9 cellular contexts compared by ENCODE assay signal in genomic region chr20:49283176-49283702, GRCh38. TPM values are rescaled to one million over a fixed set of nuclear protein-coding genes. Genes with fewer than 3 reads are reported as not detected.
A peak's percentile ranks its signal among the peaks of the same experiment; 100 is the strongest.
DNase-seq lines count a peak whose midpoint lies in the region; ATAC-seq, FAIRE-seq and TF ChIP-seq lines count a peak whose summit lies in the region.
"Had no signal": no experiment of that assay in that cellular context is flagged by ENCODE, and none has a peak within 500 bp of the region (broad histone marks: within the 10 kb centered on the region; RNA-seq: fewer than 3 reads in every experiment).

No MANE protein-coding gene starts in this region.

- H3K9me3 ChIP-seq in CD8-positive, alpha-beta T cell (ENCODE audit: low read length), result peaks cover 59% of the 10 kb centered on the region
- H3K9me3 ChIP-seq in IMR-90 (ENCODE audit: control insufficient read depth, insufficient read depth, low read length) (peaks cover 27% of the 10 kb centered on the region), muscle layer of duodenum (ENCODE audit: control insufficient read depth in 1 of 2, low read length in 2 of 2) (peaks cover 27 to 44% of the 10 kb centered on the region in 2 donors), kidney (ENCODE audit: control insufficient read depth in 1 of 2, low read length in 2 of 2) (peaks cover 26 to 51% of the 10 kb centered on the region in 2 donors)

- no peak overlapping the region for H2BK20ac ChIP-seq in IMR-90 (ENCODE audit: low read depth, low read length)

- dilution Hi-C loops in IMR-90 (cut with HindIII; ENCODE audit: low sequenced_read_pairs, unreplicated experiment), result no loop called here

- H4K8ac ChIP-seq in IMR-90 (ENCODE audit: low read depth in 2 of 2, low read length in 2 of 2), result no peak overlapping the region

- peaks cover 98% of the 10 kb centered on the region for H4K20me1 ChIP-seq in IMR-90 (ENCODE audit: insufficient read depth, low read length)

- peak overlapping the region; percentile 80 for H3K27ac Mint-ChIP-seq in CD8-positive, alpha-beta T cell

- H2BK120ac ChIP-seq in IMR-90 (ENCODE audit: low read depth, low read length), result no peak overlapping the region

- TF ChIP-seq POLR2A in IMR-90 (IDR thresholded peaks at IDR 0.05; ENCODE audit: low read depth, low read length), result no peak

- H2AFZ ChIP-seq in IMR-90 (replicated peaks; ENCODE audit: low read length, poor library complexity), result no peak overlapping the region

- no peak overlapping the region for H3K27ac ChIP-seq in CD8-positive, alpha-beta T cell (ENCODE audit: low read depth, low read length)
- no peak overlapping the region for H3K27ac ChIP-seq in IMR-90 (ENCODE audit: insufficient read depth, low read length)
- H3K27ac ChIP-seq in muscle layer of duodenum (ENCODE audit: low read length), result no peak overlapping the region
- no peak overlapping the region for H3K27ac ChIP-seq in kidney (ENCODE audit: low read depth in 2 of 2, low read length in 2 of 2)

- no peak overlapping the region for H3K4ac ChIP-seq in IMR-90 (ENCODE audit: low read depth, low read length)

- in situ Hi-C loops in IMR-90 (cut with MboI; ENCODE audit: low sequenced_read_pairs), result no loop called here
- in situ Hi-C loops in astrocyte of the spinal cord (cut with HindIII; ENCODE audit: low sequenced_read_pairs), result no loop called here

- peaks cover 8% of the 10 kb centered on the region for H3K9me1 ChIP-seq in IMR-90 (ENCODE audit: insufficient read depth, low read length)

- H3K4me3 Mint-ChIP-seq in CD8-positive, alpha-beta T cell, result peak overlapping the region; percentile 24

- no peak overlapping the region for H3K14ac ChIP-seq in IMR-90 (replicated peaks; ENCODE audit: low read depth, low read length)

- H3K4me3 ChIP-seq in CD8-positive, alpha-beta T cell (ENCODE audit: low read depth, low read length), result no peak overlapping the region
- H3K4me3 ChIP-seq in IMR-90 (ENCODE audit: insufficient read depth, low read depth, low read length) (no peak overlapping the region), astrocyte of the spinal cord (ENCODE audit: low read depth, low read length) (peak overlapping the region; percentile 97), muscle layer of duodenum (ENCODE audit: low read depth in 1 of 2, low read length in 2 of 2) (peak overlapping the region; percentile 24 to 97), kidney (ENCODE audit: low read length in 2 of 2) (no peak overlapping the region)

- no peak overlapping the region for H3K23ac ChIP-seq in IMR-90 (ENCODE audit: low read depth, low read length)

- no peak overlapping the region for H4K5ac ChIP-seq in IMR-90 (ENCODE audit: low read depth, low read length)

- H3K9ac ChIP-seq in IMR-90 (ENCODE audit: low read depth, low read length) (no peak overlapping the region), kidney (ENCODE audit: low read length in 2 of 2) (no peak overlapping the region)

- H3K27me3 Mint-ChIP-seq in CD8-positive, alpha-beta T cell (ENCODE audit: low read depth), result no peaks in the 10 kb centered on the region

- intact Hi-C loops in CD8-positive, alpha-beta T cell (cut with DNase I, micrococcal nuclease), result no loop called here
- intact Hi-C loops in IMR-90 (cut with micrococcal nuclease) (no loop called here), kidney (cut with DNase I) (no loop called here)

- H3K27me3 ChIP-seq in CD8-positive, alpha-beta T cell (ENCODE audit: insufficient read depth, low read length), result no peaks in the 10 kb centered on the region
- H3K27me3 ChIP-seq in IMR-90 (ENCODE audit: control insufficient read depth, insufficient read depth, low read length) (no peaks in the 10 kb centered on the region), muscle layer of duodenum (ENCODE audit: low read depth, low read length) (no peaks in the 10 kb centered on the region)

- ATAC-seq in CD8-positive, alpha-beta T cell, result no peak
- no peak for ATAC-seq in IMR-90 (ENCODE audit: low read depth)
- ATAC-seq in HG03045 (IDR thresholded peaks at IDR 0.05; ENCODE audit: unreplicated experiment), result no peak
- no peak for ATAC-seq in HG03457 (IDR thresholded peaks at IDR 0.05; ENCODE audit: unreplicated experiment)

- H2AK9ac ChIP-seq in IMR-90 (replicated peaks; ENCODE audit: low read depth, low read length, poor library complexity), result no peak overlapping the region

- peaks cover 62% of the 10 kb centered on the region for H3K4me1 Mint-ChIP-seq in CD8-positive, alpha-beta T cell (ENCODE audit: low read depth)

- H3K18ac ChIP-seq in IMR-90 (ENCODE audit: low read depth, low read length), result no peak overlapping the region

- H2BK15ac ChIP-seq in IMR-90 (ENCODE audit: low read depth, low read length), result no peak overlapping the region

- POLR2A ChIA-PET in CD8-positive, alpha-beta T cell (lab: Charles Lee), result interaction anchor here (0.8 to 4.4 kb wide), 4 partner anchors 8 to 94 kb away, joined by 3 to 35 read pairs (median 5); no protein-coding TSS in a partner anchor
- POLR2A ChIA-PET in IMR-90 (lab: Charles Lee; ENCODE audit: unreplicated experiment), result no interaction called here

- H3K36me3 Mint-ChIP-seq in CD8-positive, alpha-beta T cell, result peaks cover 100% of the 10 kb centered on the region

- WGBS in IMR-90 (ENCODE audit: extremely low coverage in 2 of 2, insufficient read length in 1 of 2), 2 experiments, result 95% methylated on average over 3 of the region's 9 CpGs; no CpG with 5 or more reads in 1 of the 2 experiments

- CTCF ChIA-PET in CD8-positive, alpha-beta T cell (lab: Charles Lee), result interaction anchor here (1.2 to 2.4 kb wide), 2 partner anchors 8 to 40 kb away, joined by 3 to 10 read pairs; no protein-coding TSS in a partner anchor
- CTCF ChIA-PET in IMR-90 (lab: Yijun Ruan, JAX), result interaction anchor here (1.0 kb wide), 1 partner anchor 38 kb away, joined by 3 read pairs; no protein-coding TSS in a partner anchor

- H3K4me2 ChIP-seq in IMR-90 (ENCODE audit: low read depth, low read length), result peak overlapping the region; percentile 55; the same call in 1 of the 2 replicates

- no peak overlapping the region for H3K56ac ChIP-seq in IMR-90 (ENCODE audit: extremely low read depth, insufficient read depth, low read length)

- TF ChIP-seq RAD21 in IMR-90 (IDR thresholded peaks at IDR 0.05; ENCODE audit: low read length), result no peak

- H3K79me1 ChIP-seq in IMR-90 (ENCODE audit: low read depth in 1 of 2, low read length in 2 of 2), result peaks cover 35 to 85% of the 10 kb centered on the region in 2 experiments

- peaks cover 70% of the 10 kb centered on the region for H3K9me3 Mint-ChIP-seq in CD8-positive, alpha-beta T cell

- DNase-seq in CD8-positive, alpha-beta T cell, result no peak
- no peak for DNase-seq in IMR-90
- DNase-seq in astrocyte of the spinal cord (ENCODE audit: low read depth, low spot score), result no peak
- DNase-seq in kidney, result no peak
- no peak for DNase-seq in NCI-H1694 (lab: John Stamatoyannopoulos, UW)
- DNase-seq: NCI-H187 treated with DMSO at 0.1 percent for 48 hours had no signal

- no peak for TF ChIP-seq CTCF in CD8-positive, alpha-beta T cell (IDR thresholded peaks at IDR 0.05)
- TF ChIP-seq CTCF in IMR-90 (conservative IDR thresholded peaks at IDR 0.05; ENCODE audit: low read depth, low read length), result no peak
- no peak for TF ChIP-seq CTCF in astrocyte of the spinal cord (IDR thresholded peaks at IDR 0.05; ENCODE audit: low read depth, low read length)
- TF ChIP-seq CTCF in kidney (IDR thresholded peaks at IDR 0.05; ENCODE audit: borderline replicate concordance, extremely low read depth, insufficient read depth), result no peak

- H2BK5ac ChIP-seq in IMR-90 (ENCODE audit: low read depth, low read length, poor library complexity, severe bottlenecking), result no peak overlapping the region

- peaks cover 48% of the 10 kb centered on the region for H3K4me1 ChIP-seq in CD8-positive, alpha-beta T cell (ENCODE audit: insufficient read depth, low read length)
- peaks cover 9% of the 10 kb centered on the region for H3K4me1 ChIP-seq in IMR-90 (ENCODE audit: control insufficient read depth, insufficient read depth, low read length)
- peaks cover 15 to 28% of the 10 kb centered on the region in 2 donors for H3K4me1 ChIP-seq in muscle layer of duodenum (ENCODE audit: control insufficient read depth in 1 of 2, insufficient read depth in 2 of 2, low read length in 2 of 2)
- H3K4me1 ChIP-seq in kidney (ENCODE audit: control insufficient read depth in 1 of 2, insufficient read depth in 1 of 2, low read depth in 1 of 2, low read length in 2 of 2), result peaks cover 12 to 15% of the 10 kb centered on the region in 2 donors

- peaks cover 85% of the 10 kb centered on the region for H3K36me3 ChIP-seq in CD8-positive, alpha-beta T cell (ENCODE audit: insufficient read depth, low read length)
- H3K36me3 ChIP-seq in IMR-90 (ENCODE audit: control insufficient read depth, insufficient read depth, low read length), result peaks cover 87% of the 10 kb centered on the region
- H3K36me3 ChIP-seq in muscle layer of duodenum (ENCODE audit: control insufficient read depth in 1 of 2, insufficient read depth in 2 of 2, low read length in 2 of 2), result peaks cover 82 to 85% of the 10 kb centered on the region in 2 donors
- H3K36me3 ChIP-seq in kidney (ENCODE audit: control insufficient read depth in 1 of 2, insufficient read depth in 2 of 2, low read length in 2 of 2), result peaks cover 68 to 84% of the 10 kb centered on the region in 2 donors

- no peak overlapping the region for H4K91ac ChIP-seq in IMR-90 (ENCODE audit: insufficient read depth, low read depth, low read length)

- BruUV-seq in IMR-90 (replicated peaks; lab: Mats Ljungman, UMichigan), result no TSS peak

- H2AK5ac ChIP-seq in IMR-90 (ENCODE audit: low read depth, low read length), result no peak overlapping the region

- no peak for FAIRE-seq in kidney (lab: Jason Lieb, UNC)

TF ChIP-seq in IMR-90, 13 proteins besides CTCF, POLR2A, EP300 and RAD21 (continues in another document):
- TF ChIP-seq MAFK (IDR thresholded peaks at IDR 0.05; ENCODE audit: low read depth, low read length) (no peak), BHLHE40 (IDR thresholded peaks at IDR 0.05; ENCODE audit: low read depth, low read length) (no peak), RCOR1 (IDR thresholded peaks at IDR 0.05; ENCODE audit: insufficient replicate concordance, low read length) (no peak), RFX5 (IDR thresholded peaks at IDR 0.05; ENCODE audit: low read depth, low read length) (no peak), FOS (IDR thresholded peaks at IDR 0.05; ENCODE audit: low read depth, low read length) (no peak), NFE2L2 (IDR thresholded peaks at IDR 0.05; ENCODE audit: low read depth, low read length) (no peak), MXI1 (IDR thresholded peaks at IDR 0.05; ENCODE audit: borderline replicate concordance, low read depth, low read length) (no peak), CEBPB (IDR thresholded peaks at IDR 0.05; ENCODE audit: low read depth, low read length) (no peak), CHD1 (IDR thresholded peaks at IDR 0.05; ENCODE audit: low read depth, low read length) (no peak)

RNA-seq across cellular contexts. Expression of gene ZNFX1, which starts 5.4 kb away (rescaled TPM):
- 10 to 100 TPM; 53.8 to 55.0 TPM for total RNA-seq in CD8-positive, alpha-beta T cell
- total RNA-seq in IMR-90 (2012; rRNA removed), result 46.7 and 60.9 TPM in 2 replicates
- 8.5 and 10.9 TPM in 2 replicates for polyA plus RNA-seq in IMR-90 (2012; rRNA removed)
- polyA plus RNA-seq in IMR-90 (2012; cell fraction: cytosol; rRNA removed), result 4.3 and 5.4 TPM in 2 replicates
- 5.7 and 9.9 TPM in 2 replicates for polyA plus RNA-seq in IMR-90 (2012; cell fraction: nucleus; rRNA removed; ENCODE audit: low replicate concordance)
- 44.0 TPM for total RNA-seq in kidney
- polyA plus RNA-seq in kidney (ENCODE audit: insufficient read depth, low read depth, low replicate concordance), result 8.0 TPM

Comparison
In these comparisons a context has a peak if more than half of its experiments do, and no peak if none do; other contexts are left out.
1. H3K4me3 ChIP-seq: peak in astrocyte of the spinal cord (single experiment) and muscle layer of duodenum (2 of 2); none in CD8-positive, alpha-beta T cell (single experiment), IMR-90 (single experiment) and kidney (0 of 2).